Comparison of ENCODE assay signal across 1 cellular context in the genomic region with DNA sequence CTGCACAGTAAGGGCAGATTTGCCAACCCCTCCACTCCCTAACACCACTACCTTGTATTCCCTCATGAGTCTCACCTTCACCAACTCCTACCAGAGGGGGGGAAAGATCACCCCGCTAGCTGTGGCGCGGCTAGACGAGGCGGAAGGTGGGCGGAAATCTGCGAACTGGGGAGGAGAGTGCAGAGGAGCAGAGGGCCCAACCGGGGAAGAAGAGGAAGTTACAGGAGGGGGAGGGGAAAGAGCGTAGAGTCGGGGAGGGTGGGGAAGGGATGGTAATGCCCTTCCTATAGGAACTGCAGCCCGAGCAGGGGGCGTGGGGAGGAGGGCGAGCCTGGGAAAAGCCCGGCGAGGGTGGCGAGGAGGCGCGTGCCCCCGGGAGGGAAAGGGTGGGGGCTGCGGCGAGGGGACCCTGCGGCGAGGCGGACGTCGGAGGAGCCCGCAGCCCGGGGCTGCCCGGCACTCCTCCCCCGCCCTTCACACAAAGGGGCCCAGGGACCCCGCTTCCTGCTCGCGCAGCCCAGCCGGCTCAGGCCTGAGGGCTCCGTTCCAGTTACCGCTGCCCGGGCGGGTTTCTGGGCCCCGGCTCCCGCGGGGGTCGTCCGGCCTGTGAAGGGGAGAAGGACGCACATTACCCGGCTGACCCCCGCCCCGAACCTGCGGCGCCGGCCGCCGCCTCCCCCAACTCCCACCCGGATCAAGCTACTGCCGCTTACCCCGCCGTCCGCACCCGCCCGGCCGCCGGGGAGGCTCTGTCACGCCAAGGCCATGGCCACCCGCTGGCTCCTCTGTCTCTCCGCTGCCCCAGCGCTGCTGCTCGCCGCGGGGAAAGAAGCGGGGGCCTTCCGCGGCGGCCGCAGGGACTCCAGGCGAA.
TF ChIP-seq lines count a peak whose summit lies in the region.

No MANE protein-coding gene starts in this region.

TF ChIP-seq in K562, 482 proteins besides CTCF, POLR2A, EP300 and RAD21 (continued from another document and continues in another):
- no peak for TF ChIP-seq ZFPM2 (CRISPR knock-in tag; IDR thresholded peaks at IDR 0.05)
- TF ChIP-seq SNIP1 (IDR thresholded peaks at IDR 0.05; ENCODE audit: low read depth) = no peak
- peak; percentile 33 for TF ChIP-seq FIP1L1 (IDR thresholded peaks at IDR 0.05; ENCODE audit: low read depth, low read length, poor library complexity, severe bottlenecking)
- no peak for TF ChIP-seq XRCC4 (IDR thresholded peaks at IDR 0.05; ENCODE audit: extremely low read depth, insufficient read depth, insufficient read length)
- no peak for TF ChIP-seq FOSL1 (tag; conservative IDR thresholded peaks at IDR 0.05)
- no peak for TF ChIP-seq ARHGAP35 (IDR thresholded peaks at IDR 0.05; ENCODE audit: partially characterized antibody)
- no peak for TF ChIP-seq KAT2B (IDR thresholded peaks at IDR 0.05; ENCODE audit: low read depth, low read length)
- TF ChIP-seq CCNT2 (IDR thresholded peaks at IDR 0.05; ENCODE audit: borderline replicate concordance, extremely low read depth, insufficient read length, low read depth, low read length) = no peak
- TF ChIP-seq HNRNPL (IDR thresholded peaks at IDR 0.05; ENCODE audit: low read depth, low read length) = no peak
- no peak for TF ChIP-seq PTTG1 (tag; IDR thresholded peaks at IDR 0.05; ENCODE audit: low read depth)
- TF ChIP-seq ZBTB8A (IDR thresholded peaks at IDR 0.05; ENCODE audit: partially characterized antibody) = no peak
- TF ChIP-seq CUX1 (CRISPR knock-in tag; IDR thresholded peaks at IDR 0.05) = no peak
- TF ChIP-seq, protein P1, sequence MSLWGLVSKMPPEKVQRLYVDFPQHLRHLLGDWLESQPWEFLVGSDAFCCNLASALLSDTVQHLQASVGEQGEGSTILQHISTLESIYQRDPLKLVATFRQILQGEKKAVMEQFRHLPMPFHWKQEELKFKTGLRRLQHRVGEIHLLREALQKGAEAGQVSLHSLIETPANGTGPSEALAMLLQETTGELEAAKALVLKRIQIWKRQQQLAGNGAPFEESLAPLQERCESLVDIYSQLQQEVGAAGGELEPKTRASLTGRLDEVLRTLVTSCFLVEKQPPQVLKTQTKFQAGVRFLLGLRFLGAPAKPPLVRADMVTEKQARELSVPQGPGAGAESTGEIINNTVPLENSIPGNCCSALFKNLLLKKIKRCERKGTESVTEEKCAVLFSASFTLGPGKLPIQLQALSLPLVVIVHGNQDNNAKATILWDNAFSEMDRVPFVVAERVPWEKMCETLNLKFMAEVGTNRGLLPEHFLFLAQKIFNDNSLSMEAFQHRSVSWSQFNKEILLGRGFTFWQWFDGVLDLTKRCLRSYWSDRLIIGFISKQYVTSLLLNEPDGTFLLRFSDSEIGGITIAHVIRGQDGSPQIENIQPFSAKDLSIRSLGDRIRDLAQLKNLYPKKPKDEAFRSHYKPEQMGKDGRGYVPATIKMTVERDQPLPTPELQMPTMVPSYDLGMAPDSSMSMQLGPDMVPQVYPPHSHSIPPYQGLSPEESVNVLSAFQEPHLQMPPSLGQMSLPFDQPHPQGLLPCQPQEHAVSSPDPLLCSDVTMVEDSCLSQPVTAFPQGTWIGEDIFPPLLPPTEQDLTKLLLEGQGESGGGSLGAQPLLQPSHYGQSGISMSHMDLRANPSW (CRISPR knock-in tag; IDR thresholded peaks at IDR 0.05) = no peak
- no peak for TF ChIP-seq SRSF3 (IDR thresholded peaks at IDR 0.05; ENCODE audit: insufficient read depth, low read length)
- peak; percentile 51; the same call in 1 of the 2 replicates for TF ChIP-seq EP400 (IDR thresholded peaks at IDR 0.05)
- TF ChIP-seq RBFOX2 (IDR thresholded peaks at IDR 0.05; ENCODE audit: low read depth, low read length) = peak; percentile 75
- TF ChIP-seq, protein P2, sequence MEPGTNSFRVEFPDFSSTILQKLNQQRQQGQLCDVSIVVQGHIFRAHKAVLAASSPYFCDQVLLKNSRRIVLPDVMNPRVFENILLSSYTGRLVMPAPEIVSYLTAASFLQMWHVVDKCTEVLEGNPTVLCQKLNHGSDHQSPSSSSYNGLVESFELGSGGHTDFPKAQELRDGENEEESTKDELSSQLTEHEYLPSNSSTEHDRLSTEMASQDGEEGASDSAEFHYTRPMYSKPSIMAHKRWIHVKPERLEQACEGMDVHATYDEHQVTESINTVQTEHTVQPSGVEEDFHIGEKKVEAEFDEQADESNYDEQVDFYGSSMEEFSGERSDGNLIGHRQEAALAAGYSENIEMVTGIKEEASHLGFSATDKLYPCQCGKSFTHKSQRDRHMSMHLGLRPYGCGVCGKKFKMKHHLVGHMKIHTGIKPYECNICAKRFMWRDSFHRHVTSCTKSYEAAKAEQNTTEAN (CRISPR knock-in tag; IDR thresholded peaks at IDR 0.05) = 0 out of 2 replicates have a peak, but pooled peaks have one; percentile 18
- no peak for TF ChIP-seq E2F3 (CRISPR knock-in tag; IDR thresholded peaks at IDR 0.05)
- TF ChIP-seq, protein P3, sequence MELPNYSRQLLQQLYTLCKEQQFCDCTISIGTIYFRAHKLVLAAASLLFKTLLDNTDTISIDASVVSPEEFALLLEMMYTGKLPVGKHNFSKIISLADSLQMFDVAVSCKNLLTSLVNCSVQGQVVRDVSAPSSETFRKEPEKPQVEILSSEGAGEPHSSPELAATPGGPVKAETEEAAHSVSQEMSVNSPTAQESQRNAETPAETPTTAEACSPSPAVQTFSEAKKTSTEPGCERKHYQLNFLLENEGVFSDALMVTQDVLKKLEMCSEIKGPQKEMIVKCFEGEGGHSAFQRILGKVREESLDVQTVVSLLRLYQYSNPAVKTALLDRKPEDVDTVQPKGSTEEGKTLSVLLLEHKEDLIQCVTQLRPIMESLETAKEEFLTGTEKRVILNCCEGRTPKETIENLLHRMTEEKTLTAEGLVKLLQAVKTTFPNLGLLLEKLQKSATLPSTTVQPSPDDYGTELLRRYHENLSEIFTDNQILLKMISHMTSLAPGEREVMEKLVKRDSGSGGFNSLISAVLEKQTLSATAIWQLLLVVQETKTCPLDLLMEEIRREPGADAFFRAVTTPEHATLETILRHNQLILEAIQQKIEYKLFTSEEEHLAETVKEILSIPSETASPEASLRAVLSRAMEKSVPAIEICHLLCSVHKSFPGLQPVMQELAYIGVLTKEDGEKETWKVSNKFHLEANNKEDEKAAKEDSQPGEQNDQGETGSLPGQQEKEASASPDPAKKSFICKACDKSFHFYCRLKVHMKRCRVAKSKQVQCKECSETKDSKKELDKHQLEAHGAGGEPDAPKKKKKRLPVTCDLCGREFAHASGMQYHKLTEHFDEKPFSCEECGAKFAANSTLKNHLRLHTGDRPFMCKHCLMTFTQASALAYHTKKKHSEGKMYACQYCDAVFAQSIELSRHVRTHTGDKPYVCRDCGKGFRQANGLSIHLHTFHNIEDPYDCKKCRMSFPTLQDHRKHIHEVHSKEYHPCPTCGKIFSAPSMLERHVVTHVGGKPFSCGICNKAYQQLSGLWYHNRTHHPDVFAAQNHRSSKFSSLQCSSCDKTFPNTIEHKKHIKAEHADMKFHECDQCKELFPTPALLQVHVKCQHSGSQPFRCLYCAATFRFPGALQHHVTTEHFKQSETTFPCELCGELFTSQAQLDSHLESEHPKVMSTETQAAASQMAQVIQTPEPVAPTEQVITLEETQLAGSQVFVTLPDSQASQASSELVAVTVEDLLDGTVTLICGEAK (IDR thresholded peaks at IDR 0.05) = peak; percentile 70
- TF ChIP-seq, protein P3 (CRISPR knock-in tag; IDR thresholded peaks at IDR 0.05) = no peak
- TF ChIP-seq GMEB1 (CRISPR knock-in tag; IDR thresholded peaks at IDR 0.05) = no peak
- TF ChIP-seq, protein P4, sequence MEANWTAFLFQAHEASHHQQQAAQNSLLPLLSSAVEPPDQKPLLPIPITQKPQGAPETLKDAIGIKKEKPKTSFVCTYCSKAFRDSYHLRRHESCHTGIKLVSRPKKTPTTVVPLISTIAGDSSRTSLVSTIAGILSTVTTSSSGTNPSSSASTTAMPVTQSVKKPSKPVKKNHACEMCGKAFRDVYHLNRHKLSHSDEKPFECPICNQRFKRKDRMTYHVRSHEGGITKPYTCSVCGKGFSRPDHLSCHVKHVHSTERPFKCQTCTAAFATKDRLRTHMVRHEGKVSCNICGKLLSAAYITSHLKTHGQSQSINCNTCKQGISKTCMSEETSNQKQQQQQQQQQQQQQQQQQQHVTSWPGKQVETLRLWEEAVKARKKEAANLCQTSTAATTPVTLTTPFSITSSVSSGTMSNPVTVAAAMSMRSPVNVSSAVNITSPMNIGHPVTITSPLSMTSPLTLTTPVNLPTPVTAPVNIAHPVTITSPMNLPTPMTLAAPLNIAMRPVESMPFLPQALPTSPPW (CRISPR knock-in tag; IDR thresholded peaks at IDR 0.05) = peak; percentile 75
- no peak for TF ChIP-seq ZNF197 (CRISPR knock-in tag; IDR thresholded peaks at IDR 0.05; ENCODE audit: low read depth)
- no peak for TF ChIP-seq KHSRP (IDR thresholded peaks at IDR 0.05)
- no peak for TF ChIP-seq ZNF408 (CRISPR knock-in tag; IDR thresholded peaks at IDR 0.05; ENCODE audit: low read depth)
- no peak for TF ChIP-seq ARID2 (IDR thresholded peaks at IDR 0.05)
- TF ChIP-seq MIER1 (IDR thresholded peaks at IDR 0.05; ENCODE audit: low read depth) = no peak
- TF ChIP-seq HEY1 (CRISPR knock-in tag; IDR thresholded peaks at IDR 0.05; ENCODE audit: borderline replicate concordance) = no peak
- peak; percentile 30 to 62; a peak in 2 of 4 replicates for TF ChIP-seq TRIM24 (IDR thresholded peaks at IDR 0.05)
- TF ChIP-seq RB1 (IDR thresholded peaks at IDR 0.05; ENCODE audit: low read depth) = no peak
- peak; percentile 67; the same call in 1 of the 2 replicates for TF ChIP-seq TAF7 (tag; IDR thresholded peaks at IDR 0.05)
- TF ChIP-seq RUNX1 (IDR thresholded peaks at IDR 0.05; ENCODE audit: low read depth) = no peak
- no peak for TF ChIP-seq FOXA3 (CRISPR knock-in tag; conservative IDR thresholded peaks at IDR 0.05 in 1 of 2, IDR thresholded peaks at IDR 0.05 in 1 of 2)
- no peak for TF ChIP-seq SAFB2 (IDR thresholded peaks at IDR 0.05; ENCODE audit: borderline replicate concordance, low read depth, low read length, severe bottlenecking)
